19 cellular contexts compared by ENCODE assay signal in the genomic region with DNA sequence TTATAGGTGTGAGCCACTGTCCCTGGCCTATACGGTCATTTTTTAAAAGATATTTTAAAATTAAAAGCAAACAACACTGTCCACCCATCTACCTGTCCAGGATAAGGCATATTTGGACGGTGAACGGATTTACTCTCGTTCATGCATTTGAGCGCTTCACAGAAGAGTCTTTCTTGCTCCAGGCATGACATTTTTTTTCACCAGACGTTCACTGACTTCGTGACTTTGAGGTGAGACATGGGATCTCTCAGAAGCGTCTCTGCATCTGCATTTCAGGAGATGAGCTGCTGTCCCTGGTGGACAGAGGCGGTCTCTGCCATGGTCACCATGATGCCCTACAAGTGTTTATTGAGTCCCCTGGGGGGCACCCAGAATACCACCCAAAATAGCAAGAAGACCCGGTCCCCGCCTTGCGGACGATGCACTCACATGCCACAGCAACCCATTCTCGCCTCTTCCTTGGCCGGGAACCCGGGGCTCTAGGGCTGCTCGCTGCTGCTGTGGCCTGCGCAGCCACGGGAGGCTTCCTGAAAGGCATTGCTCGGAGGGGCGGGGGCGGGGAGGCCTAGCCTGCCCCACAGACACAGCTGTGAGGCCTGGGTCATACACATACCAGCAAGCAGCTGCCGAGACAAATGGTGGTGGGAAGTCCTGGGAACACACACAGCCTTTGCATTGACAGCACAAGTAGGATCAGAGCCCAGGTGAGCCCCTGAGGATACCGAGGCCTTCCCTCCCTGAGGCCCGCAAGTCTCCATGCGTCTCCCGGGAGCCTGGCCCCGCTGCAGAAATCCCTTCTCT.
DNase-seq lines count a peak whose midpoint lies in the region; ATAC-seq, FAIRE-seq and TF ChIP-seq lines count a peak whose summit lies in the region.
"Had no signal": no experiment of that assay in that cellular context is flagged by ENCODE, and none has a peak within 500 bp of the region (broad histone marks: within the 10 kb centered on the region; RNA-seq: fewer than 3 reads in every experiment).

No MANE protein-coding gene starts in this region.

- no peak for ATAC-seq in T-helper 17 cell
- peak; percentile 5 for ATAC-seq in sciatic nerve
- ATAC-seq in HG03571 (IDR thresholded peaks at IDR 0.05; ENCODE audit: unreplicated experiment) = no peak
- ATAC-seq: PC-3 had no signal

- TF ChIP-seq CTCF in GM12875 (IDR thresholded peaks at IDR 0.05; ENCODE audit: borderline replicate concordance, insufficient read depth, low read depth, low read length) (0 out of 2 replicates have a peak, but pooled peaks have one; percentile 1), kidney (IDR thresholded peaks at IDR 0.05; ENCODE audit: borderline replicate concordance, extremely low read depth, insufficient read depth) (no peak)

- DNase-seq in T-helper 17 cell = no peak
- DNase-seq in kidney = peak; percentile 52
- no peak for DNase-seq in sciatic nerve (ENCODE audit: low spot score)
- DNase-seq in HuH-7.5 (ENCODE audit: low spot score) = no peak
- no peak for DNase-seq in HPDE6-E6E7 (ENCODE audit: extremely low spot score)
- DNase-seq in NCI-H345 treated with DMSO at 0.1 percent for 48 hours (lab: John Stamatoyannopoulos, UW; ENCODE audit: unreplicated experiment) = no peak
- DNase-seq: COR-L47, DMS153, GM23248, NCI-H1417, NCI-H187 treated with DMSO at 0.1 percent for 48 hours, NCI-H446, NCI-H748 treated with DMSO at 0.1 percent for 48 hours, PC-3 had no signal

- H3K27me3 Mint-ChIP-seq in T-helper 17 cell = no peaks in the 10 kb centered on the region

- no peak for FAIRE-seq in kidney (lab: Jason Lieb, UNC)

- H3K4me3 ChIP-seq in GM12875 (ENCODE audit: low read depth, low read length) (no peak overlapping the region), kidney (ENCODE audit: low read length in 2 of 2) (no peak overlapping the region)
- H3K4me3 ChIP-seq: GM23248, SJSA1 had no signal

- H3K4me3 Mint-ChIP-seq in T-helper 17 cell = no peak overlapping the region
- H3K4me3 Mint-ChIP-seq: CD14-positive monocyte had no signal

- intact Hi-C loops in kidney (cut with DNase I) = no loop called here
- intact Hi-C loops in sciatic nerve (cut with DNase I) = loop anchor here (5.0 kb wide), 1 partner anchor 871 kb away; no protein-coding TSS in a partner anchor

- peak overlapping the region; percentile 45 for H3K27ac Mint-ChIP-seq in T-helper 17 cell

- peaks cover 10 to 15% of the 10 kb centered on the region in 2 donors for H3K4me1 ChIP-seq in kidney (ENCODE audit: control insufficient read depth in 1 of 2, insufficient read depth in 1 of 2, low read depth in 1 of 2, low read length in 2 of 2)
- H3K4me1 ChIP-seq: SJSA1 had no signal

- no peak overlapping the region for H3K27ac ChIP-seq in kidney (ENCODE audit: low read depth in 2 of 2, low read length in 2 of 2)
- H3K27ac ChIP-seq: GM23248, RWPE1, SJSA1 had no signal

- no peak overlapping the region for H3K9ac ChIP-seq in kidney (ENCODE audit: low read length in 2 of 2)
- H3K9ac ChIP-seq: GM23248 had no signal

- no peaks in the 10 kb centered on the region for H3K36me3 Mint-ChIP-seq in T-helper 17 cell (ENCODE audit: low read depth)

- H3K4me1 Mint-ChIP-seq in T-helper 17 cell = peaks cover 3% of the 10 kb centered on the region
- H3K4me1 Mint-ChIP-seq: CD14-positive monocyte had no signal

- H3K9me3 ChIP-seq in T-helper 17 cell (ENCODE audit: control insufficient read depth, low read length, poor library complexity, severe bottlenecking) (no peaks in the 10 kb centered on the region), kidney (ENCODE audit: control insufficient read depth in 1 of 2, low read length in 2 of 2) (no peaks in the 10 kb centered on the region)
- H3K9me3 ChIP-seq: SJSA1 had no signal

- H3K36me3 ChIP-seq in kidney (ENCODE audit: control insufficient read depth in 1 of 2, insufficient read depth in 2 of 2, low read length in 2 of 2) = no peaks in the 10 kb centered on the region
- H3K36me3 ChIP-seq: SJSA1 had no signal
